Comparison of ENCODE assay signal across 22 cellular contexts in genomic region chr12:26979733-26980132, GRCh38.
"Had no signal": no experiment of that assay in that cellular context is flagged by ENCODE, and none has a peak within 500 bp of the region (broad histone marks: within the 10 kb centered on the region; RNA-seq: fewer than 3 reads in every experiment).

No MANE protein-coding gene starts in this region.

- H3K4me3 Mint-ChIP-seq: activated B cell treated with CpG ODN at 0.5 μM for 24 hours; activated CD4-positive, alpha-beta T cell treated with anti-CD3 and anti-CD28 coated beads for 36 hours; activated naive CD8-positive, alpha-beta T cell treated with anti-CD3 and anti-CD28 coated beads, Interleukin-2, amount 10 ng/mL, durations not matched to agents 7 days and 5 days; nephron progenitor cell; T-helper 17 cell; type B pancreatic cell had no signal

- ATAC-seq: activated CD4-positive, alpha-beta T cell treated with anti-CD3 and anti-CD28 coated beads for 36 hours; left ventricle myocardium superior; sciatic nerve; T-helper 17 cell had no signal

- H3K9me3 Mint-ChIP-seq: activated B cell treated with CpG ODN at 0.5 μM for 24 hours; activated naive CD8-positive, alpha-beta T cell treated with anti-CD3 and anti-CD28 coated beads, Interleukin-2, amount 10 ng/mL, durations not matched to agents 7 days and 5 days; nephron progenitor cell; type B pancreatic cell had no signal

- DNase-seq: activated B cell treated with CpG ODN at 0.5 μM for 24 hours; activated CD4-positive, alpha-beta T cell treated with anti-CD3 and anti-CD28 coated beads for 36 hours; activated CD4-positive, alpha-beta T cell treated with anti-CD3 and anti-CD28 coated beads, Interleukin-2, amount 50 U/mL, for 4 hours; activated CD8-positive, alpha-beta memory T cell treated with anti-CD3 and anti-CD28 coated beads for 24 hours; activated CD8-positive, alpha-beta memory T cell treated with anti-CD3 and anti-CD28 coated beads, Interleukin-2, amount 50 U/mL, for 48 hours; activated naive CD4-positive, alpha-beta T cell treated with Interleukin-2 at 50 U/mL for 16 hours; activated naive CD8-positive, alpha-beta T cell treated with anti-CD3 and anti-CD28 coated beads, Interleukin-2, amount 10 ng/mL, durations not matched to agents 7 days and 5 days; activated T-cell treated with anti-CD3 and anti-CD28 coated beads, Interleukin-2, amount 50 U/mL, for 48 hours; amygdala; effector CD4-positive, alpha-beta T cell; foreskin melanocyte; hypothalamus; left ventricle myocardium superior; mammary epithelial cell; nephron progenitor cell; stimulated activated CD4-positive, alpha-beta T cell treated with anti-CD3 and anti-CD28 coated beads, Interleukin-15, amount 100 ng/mL, for 24 hours; stimulated activated CD8-positive, alpha-beta memory T cell treated with anti-CD3 and anti-CD28 coated beads, Interleukin-4, amount 100 ng/mL, for 48 hours; stimulated activated naive CD4-positive, alpha-beta T cell; T-helper 17 cell; testis had no signal

- H3K27ac Mint-ChIP-seq: activated B cell treated with CpG ODN at 0.5 μM for 24 hours; activated CD4-positive, alpha-beta T cell treated with anti-CD3 and anti-CD28 coated beads for 36 hours; activated naive CD8-positive, alpha-beta T cell treated with anti-CD3 and anti-CD28 coated beads, Interleukin-2, amount 10 ng/mL, durations not matched to agents 7 days and 5 days; nephron progenitor cell; T-helper 17 cell; type B pancreatic cell had no signal
